Comparison of ENCODE assay signal across 9 cellular contexts in genomic region chr19:42285988-42286348, GRCh38. TPM values are rescaled to one million over a fixed set of nuclear protein-coding genes. Genes with fewer than 3 reads are reported as not detected.
DNase-seq lines count a peak whose midpoint lies in the region; ATAC-seq, FAIRE-seq and TF ChIP-seq lines count a peak whose summit lies in the region.
"Had no signal": no experiment of that assay in that cellular context is flagged by ENCODE, and none has a peak within 500 bp of the region (broad histone marks: within the 10 kb centered on the region; RNA-seq: fewer than 3 reads in every experiment).

No MANE protein-coding gene starts in this region.

- no peaks in the 10 kb centered on the region for H3K9me3 Mint-ChIP-seq in activated B cell treated with CpG ODN at 0.5 μM for 24 hours
- no peaks in the 10 kb centered on the region for H3K9me3 Mint-ChIP-seq in stimulated activated effector memory CD8-positive, alpha-beta T cell treated with anti-CD3 and anti-CD28 coated beads, Interleukin-12 subunit alpha, Interleukin-12 subunit beta, amount 100 ng/mL, for 72 hours

- no peak for ATAC-seq in activated B cell treated with CpG ODN at 0.5 μM for 24 hours (ENCODE audit: low read depth)
- ATAC-seq in stimulated activated effector memory CD8-positive, alpha-beta T cell treated with anti-CD3 and anti-CD28 coated beads, Interleukin-12 subunit alpha, Interleukin-12 subunit beta, amount 100 ng/mL, for 72 hours = no peak
- no peak for ATAC-seq in GM19452 (IDR thresholded peaks at IDR 0.05; ENCODE audit: unreplicated experiment)

- intact Hi-C loops in activated B cell treated with CpG ODN at 0.5 μM for 24 hours (cut with micrococcal nuclease) = no loop called here

- H3K4me3 ChIP-seq in hepatocyte = no peak overlapping the region

- TF ChIP-seq CTCF in activated B cell treated with CpG ODN at 0.5 μM for 24 hours (IDR thresholded peaks at IDR 0.05) = no peak
- no peak for TF ChIP-seq CTCF in hepatocyte (IDR thresholded peaks at IDR 0.05; ENCODE audit: poor library complexity)
- TF ChIP-seq CTCF in GM10248 (IDR thresholded peaks at IDR 0.05; ENCODE audit: control extremely low read depth, extremely low read depth, low read depth, missing control alignments) = no peak

- no peaks in the 10 kb centered on the region for H3K27me3 ChIP-seq in hepatocyte

- DNase-seq in GM12891 (ENCODE audit: insufficient read length, low spot score) (no peak), activated B cell treated with CpG ODN at 0.5 μM for 24 hours (no peak), hepatocyte (ENCODE audit: low spot score) (no peak), AML-193 (lab: John Stamatoyannopoulos, UW) (no peak), GM10248 (ENCODE audit: extremely low spot score) (no peak)
- DNase-seq in stimulated activated effector memory CD8-positive, alpha-beta T cell treated with anti-CD3 and anti-CD28 coated beads, Interleukin-12 subunit alpha, Interleukin-12 subunit beta, amount 100 ng/mL, for 72 hours (ENCODE audit: low spot score in 2 of 2) = no peak

- peaks cover 40% of the 10 kb centered on the region for H3K36me3 Mint-ChIP-seq in activated B cell treated with CpG ODN at 0.5 μM for 24 hours (ENCODE audit: low read depth)
- peaks cover 65% of the 10 kb centered on the region for H3K36me3 Mint-ChIP-seq in stimulated activated effector memory CD8-positive, alpha-beta T cell treated with anti-CD3 and anti-CD28 coated beads, Interleukin-12 subunit alpha, Interleukin-12 subunit beta, amount 100 ng/mL, for 72 hours

- no peaks in the 10 kb centered on the region for H3K27me3 Mint-ChIP-seq in activated B cell treated with CpG ODN at 0.5 μM for 24 hours

- no peaks in the 10 kb centered on the region for H3K36me3 ChIP-seq in hepatocyte (replicated peaks; ENCODE audit: insufficient read depth, low read depth)

- POLR2A ChIA-PET in activated B cell treated with CpG ODN at 0.5 μM for 24 hours (lab: Charles Lee) (interaction anchor here (0.5 to 3.1 kb wide), 4 partner anchors 10 to 111 kb away, joined by 4 to 25 read pairs (median 8); partner anchors contain the start of genes GSK3A, PAFAH1B3 and PRR19), GM10248 (lab: Yijun Ruan, JAX) (no interaction called here)

- peak overlapping the region; percentile 79 for H3K27ac ChIP-seq in hepatocyte

- 77% methylated on average over 6 of the region's 6 CpGs for WGBS in hepatocyte (ENCODE audit: low lambda C conversion rate, missing lambda C conversion rate)

- peaks cover 39% of the 10 kb centered on the region for H4K20me1 ChIP-seq in hepatocyte (ENCODE audit: insufficient read depth, poor library complexity, severe bottlenecking)

- FAIRE-seq in GM12891 (lab: Jason Lieb, UNC) = peak; percentile 9

- H3K9me3 ChIP-seq in hepatocyte (ENCODE audit: low read depth) = no peaks in the 10 kb centered on the region

- H3K4me3 Mint-ChIP-seq in activated B cell treated with CpG ODN at 0.5 μM for 24 hours = peak overlapping the region; percentile 93
- peak overlapping the region; percentile 84 for H3K4me3 Mint-ChIP-seq in stimulated activated effector memory CD8-positive, alpha-beta T cell treated with anti-CD3 and anti-CD28 coated beads, Interleukin-12 subunit alpha, Interleukin-12 subunit beta, amount 100 ng/mL, for 72 hours

- H2AFZ ChIP-seq in hepatocyte = no peak overlapping the region

- CTCF ChIA-PET in activated B cell treated with CpG ODN at 0.5 μM for 24 hours (lab: Charles Lee) = no interaction called here
- CTCF ChIA-PET in GM10248 (lab: Yijun Ruan, JAX) = interaction anchor here (1.3 to 4.7 kb wide), 2 partner anchors 11 to 178 kb away, joined by 7 to 20 read pairs; no protein-coding TSS in a partner anchor

- H3K79me2 ChIP-seq in hepatocyte = peaks cover 44% of the 10 kb centered on the region

- H3K4me1 Mint-ChIP-seq in activated B cell treated with CpG ODN at 0.5 μM for 24 hours = peaks cover 44% of the 10 kb centered on the region
- peaks cover 19% of the 10 kb centered on the region for H3K4me1 Mint-ChIP-seq in stimulated activated effector memory CD8-positive, alpha-beta T cell treated with anti-CD3 and anti-CD28 coated beads, Interleukin-12 subunit alpha, Interleukin-12 subunit beta, amount 100 ng/mL, for 72 hours

- no peak for TF ChIP-seq POLR2A in GM12891 (IDR thresholded peaks at IDR 0.05; ENCODE audit: low read depth, low read length)

- peaks cover 38% of the 10 kb centered on the region for H3K4me1 ChIP-seq in hepatocyte (ENCODE audit: insufficient read depth)

- peak overlapping the region; percentile 83 for H3K27ac Mint-ChIP-seq in activated B cell treated with CpG ODN at 0.5 μM for 24 hours
- peak overlapping the region; percentile 90 for H3K27ac Mint-ChIP-seq in stimulated activated effector memory CD8-positive, alpha-beta T cell treated with anti-CD3 and anti-CD28 coated beads, Interleukin-12 subunit alpha, Interleukin-12 subunit beta, amount 100 ng/mL, for 72 hours

- peak overlapping the region; percentile 92 for H3K4me2 ChIP-seq in hepatocyte

- no peaks in the 10 kb centered on the region for H3K9me2 ChIP-seq in hepatocyte (replicated peaks; ENCODE audit: insufficient read depth)

TF ChIP-seq in GM12891, 5 proteins besides CTCF, POLR2A, EP300 and RAD21:
- no peak for TF ChIP-seq PAX5 (IDR thresholded peaks at IDR 0.05; ENCODE audit: insufficient read depth, low read length, severe bottlenecking)
- TF ChIP-seq TAF1 (IDR thresholded peaks at IDR 0.05; ENCODE audit: low read depth, low read length) = no peak
- TF ChIP-seq SPI1 (IDR thresholded peaks at IDR 0.05; ENCODE audit: low read depth, low read length) = no peak
- TF ChIP-seq POLR2AphosphoS5 (IDR thresholded peaks at IDR 0.05; ENCODE audit: low read depth, low read length) = no peak
- TF ChIP-seq POU2F2 (IDR thresholded peaks at IDR 0.05; ENCODE audit: low read depth, low read length) = no peak

RNA-seq across cellular contexts. Expression of gene PRR19, which starts 16.0 kb away (rescaled TPM):
- 0.40 TPM for polyA plus RNA-seq in GM12891 (2012; ENCODE audit: low read depth, missing spikeins)
- total RNA-seq in activated B cell treated with CpG ODN at 0.5 μM for 24 hours (0.20 and 0.33 TPM in 2 replicates), hepatocyte (0.24 and 2.2 TPM in 2 replicates)
- polyA plus RNA-seq in hepatocyte = 1.9 and 3.0 TPM in 2 replicates
- total RNA-seq: bronchial epithelial cell had no signal

RNA-seq across cellular contexts. Expression of gene PAFAH1B3, which starts 16.5 kb away (rescaled TPM):
- polyA plus RNA-seq in GM12891 (2012; ENCODE audit: low read depth, missing spikeins) = 25.0 TPM
- total RNA-seq in activated B cell treated with CpG ODN at 0.5 μM for 24 hours (22.7 and 25.9 TPM in 2 replicates), hepatocyte (46.1 and 70.6 TPM in 2 replicates)
- 98.6 and 116 TPM in 2 replicates for polyA plus RNA-seq in hepatocyte

RNA-seq across cellular contexts. Expression of gene CIC, which starts 16.9 kb away (rescaled TPM):
- polyA plus RNA-seq in GM12891 (2012; ENCODE audit: low read depth, missing spikeins) = 18.5 TPM
- total RNA-seq in activated B cell treated with CpG ODN at 0.5 μM for 24 hours = 85.4 and 96.5 TPM in 2 replicates
- total RNA-seq in hepatocyte = 14.3 and 17.4 TPM in 2 replicates
- polyA plus RNA-seq in hepatocyte = 19.3 and 23.2 TPM in 2 replicates

RNA-seq across cellular contexts. Expression of gene TMEM145, which starts 27.1 kb away (rescaled TPM):
- 0.28 TPM for polyA plus RNA-seq in GM12891 (2012; ENCODE audit: low read depth, missing spikeins)
- total RNA-seq in activated B cell treated with CpG ODN at 0.5 μM for 24 hours = not detected in 2 replicates
- 0.40 TPM in 1 of 2 replicates, not detected in the other for total RNA-seq in hepatocyte
- polyA plus RNA-seq in hepatocyte = 0.58 TPM in 1 of 2 replicates, not detected in the other
- total RNA-seq: lung microvascular endothelial cell had no signal

RNA-seq across cellular contexts. Expression of gene ERF, which starts 31.0 kb away (rescaled TPM):
- polyA plus RNA-seq in GM12891 (2012; ENCODE audit: low read depth, missing spikeins) = 18.2 TPM
- 47.9 and 48.1 TPM in 2 replicates for total RNA-seq in activated B cell treated with CpG ODN at 0.5 μM for 24 hours
- total RNA-seq in hepatocyte = 32.6 and 47.1 TPM in 2 replicates
- 20.4 and 24.4 TPM in 2 replicates for polyA plus RNA-seq in hepatocyte
